In genomic region chr13:46050771-46051170, GRCh38 we compare ENCODE assay signal across 15 cellular contexts. TPM values are rescaled to one million over a fixed set of nuclear protein-coding genes. Genes with fewer than 3 reads are reported as not detected.
DNase-seq lines count a peak whose midpoint lies in the region; ATAC-seq and TF ChIP-seq lines count a peak whose summit lies in the region.
"Had no signal": no experiment of that assay in that cellular context is flagged by ENCODE, and none has a peak within 500 bp of the region (broad histone marks: within the 10 kb centered on the region; RNA-seq: fewer than 3 reads in every experiment).

No MANE protein-coding gene starts in this region.

- intact Hi-C loops in mammary epithelial cell (cut with micrococcal nuclease): no loop called here

- H3K9ac ChIP-seq in MM.1S (ENCODE audit: low read length): no peak overlapping the region
- H3K9ac ChIP-seq in mammary epithelial cell (ENCODE audit: insufficient read depth, low read length): no peak overlapping the region

- peaks cover 8% of the 10 kb centered on the region; the same call in 1 of the 2 replicates for H3F3A ChIP-seq in MM.1S (ENCODE audit: insufficient read depth, low read length)

- in situ Hi-C loops in mammary epithelial cell (cut with MboI; ENCODE audit: low sequenced_read_pairs in 2 of 2): no loop called here

- H3K9me3 Mint-ChIP-seq in neural crest cell: no peaks in the 10 kb centered on the region

- peaks cover 60% of the 10 kb centered on the region for H3K4me1 Mint-ChIP-seq in neural crest cell

- H3K36me3 Mint-ChIP-seq in neural crest cell (ENCODE audit: low read depth): peaks cover 2% of the 10 kb centered on the region

- dilution Hi-C loops in mammary epithelial cell (cut with HindIII; ENCODE audit: low sequenced_read_pairs): no loop called here

- no peaks in the 10 kb centered on the region for H4K20me1 ChIP-seq in MM.1S (ENCODE audit: insufficient read depth, low read length)
- H4K20me1 ChIP-seq in mammary epithelial cell (ENCODE audit: insufficient read depth, low read length): no peaks in the 10 kb centered on the region

- H3K4me3 Mint-ChIP-seq in neural crest cell: peak overlapping the region; percentile 96

- H3K36me3 ChIP-seq in MM.1S (replicated peaks; ENCODE audit: insufficient read depth, low read length) (no peaks in the 10 kb centered on the region), mammary epithelial cell (ENCODE audit: insufficient read depth, low read length) (no peaks in the 10 kb centered on the region)
- H3K36me3 ChIP-seq: left lung had no signal

- peak overlapping the region; percentile 68; the same call in 1 of the 2 replicates for H3K4me2 ChIP-seq in MM.1S (ENCODE audit: low read depth, low read length)
- peak overlapping the region; percentile 98 for H3K4me2 ChIP-seq in mammary epithelial cell (ENCODE audit: insufficient read depth, low read depth, low read length)

- H3K4me3 ChIP-seq in GM12864 (ENCODE audit: low read depth, low read length) (peak overlapping the region; percentile 10; the same call in 1 of the 2 replicates), MM.1S (ENCODE audit: low read length) (no peak overlapping the region), mammary epithelial cell (replicated peaks in 1 of 3; ENCODE audit: insufficient read depth in 1 of 3, low read depth in 2 of 3, low read length in 3 of 3) (peak overlapping the region; percentile 16 to 93 (median 79))

- H3K27ac Mint-ChIP-seq in neural crest cell (ENCODE audit: unreplicated experiment): no peak overlapping the region

- no peaks in the 10 kb centered on the region for H3K27me3 Mint-ChIP-seq in neural crest cell (ENCODE audit: low read depth)

- BruUV-seq in mammary epithelial cell (replicated peaks; lab: Mats Ljungman, UMichigan): no TSS peak

- H3K4me1 ChIP-seq in MM.1S (ENCODE audit: low read length) (peaks cover 10% of the 10 kb centered on the region; the same call in 1 of the 2 replicates), mammary epithelial cell (ENCODE audit: insufficient read depth, low read length) (peaks cover 14% of the 10 kb centered on the region)

- no peaks in the 10 kb centered on the region for H3K9me3 ChIP-seq in MM.1S (replicated peaks; ENCODE audit: insufficient read depth, low read length)
- H3K9me3 ChIP-seq in mammary epithelial cell (replicated peaks; ENCODE audit: insufficient read depth, low read length): no peaks in the 10 kb centered on the region
- H3K9me3 ChIP-seq: left lung had no signal

- CTCF ChIA-PET in mammary epithelial cell (lab: Charles Lee; ENCODE audit: low non-redundant PET): no interaction called here

- ATAC-seq in GM21737 (IDR thresholded peaks at IDR 0.05; ENCODE audit: unreplicated experiment) (no peak), GM18873 (IDR thresholded peaks at IDR 0.05; ENCODE audit: low FRiP score, unreplicated experiment) (no peak)
- ATAC-seq: activated CD4-positive, CD25-positive, alpha-beta regulatory T cell treated with anti-CD3 and anti-CD28 coated beads, Interleukin-2, amount 50 U/mL, for 24 hours; left lung; Panc1; sciatic nerve had no signal

- H3K79me2 ChIP-seq in MM.1S (ENCODE audit: low read length) (peaks cover 52% of the 10 kb centered on the region), mammary epithelial cell (ENCODE audit: insufficient read depth, low read length) (peaks cover 75% of the 10 kb centered on the region)

- no peak overlapping the region for H3K27ac ChIP-seq in MM.1S (ENCODE audit: low read length)
- no peak overlapping the region for H3K27ac ChIP-seq in mammary epithelial cell (ENCODE audit: insufficient read depth, low read depth, low read length)
- H3K27ac ChIP-seq: left lung had no signal

- DNase-seq in GM12864 (ENCODE audit: low read depth): no peak
- no peak for DNase-seq in MM.1S
- DNase-seq in mammary epithelial cell: no peak
- DNase-seq in neural crest cell (ENCODE audit: low read depth, low spot score): no peak
- DNase-seq in foreskin melanocyte: no peak
- DNase-seq: amygdala, left lung, NCI-H1436 had no signal

- TF ChIP-seq CTCF in GM12864 (IDR thresholded peaks at IDR 0.05; ENCODE audit: low read depth, low read length, missing control alignments): no peak
- TF ChIP-seq CTCF in MM.1S (IDR thresholded peaks at IDR 0.05; ENCODE audit: low read length): no peak
- TF ChIP-seq CTCF in mammary epithelial cell (conservative IDR thresholded peaks at IDR 0.05 in 1 of 2, IDR thresholded peaks at IDR 0.05 in 1 of 2; ENCODE audit: extremely low read depth in 1 of 2, insufficient read depth in 1 of 2, low read depth in 1 of 2, low read length in 2 of 2): no peak
- no peak for TF ChIP-seq CTCF in neural crest cell (conservative IDR thresholded peaks at IDR 0.05)

- no peaks in the 10 kb centered on the region for H3K9me2 ChIP-seq in MM.1S (replicated peaks; ENCODE audit: insufficient read depth, low read length)

- no peaks in the 10 kb centered on the region for H3K27me3 ChIP-seq in MM.1S (replicated peaks; ENCODE audit: insufficient read depth, low read length)
- H3K27me3 ChIP-seq in mammary epithelial cell (ENCODE audit: insufficient read depth, low read length): no peaks in the 10 kb centered on the region

- H2AFZ ChIP-seq in MM.1S (ENCODE audit: low read length) (no peak overlapping the region), mammary epithelial cell (ENCODE audit: low read depth, low read length) (no peak overlapping the region)

RNA-seq across cellular contexts. Expression of gene ZC3H13, which starts 1.8 kb away (rescaled TPM):
- total RNA-seq in mammary epithelial cell (10 to 100 TPM; 14.7 to 36.7 TPM), neural crest cell (103 and 113 TPM in 2 replicates)
- 2.2 TPM for polyA plus RNA-seq in mammary epithelial cell
- polyA minus RNA-seq in mammary epithelial cell: 12.5 TPM

RNA-seq across cellular contexts. Expression of gene CPB2, which starts 54.1 kb away (rescaled TPM):
- not detected for total RNA-seq in mammary epithelial cell
- not detected for polyA plus RNA-seq in mammary epithelial cell
- polyA minus RNA-seq in mammary epithelial cell: not detected
- 0.43 and 0.44 TPM in 2 replicates for total RNA-seq in neural crest cell
- total RNA-seq: H1, sciatic nerve had no signal
- polyA plus RNA-seq: esophagus, H1 had no signal
